Comparison of ENCODE assay signal across 24 cellular contexts in the genomic region with DNA sequence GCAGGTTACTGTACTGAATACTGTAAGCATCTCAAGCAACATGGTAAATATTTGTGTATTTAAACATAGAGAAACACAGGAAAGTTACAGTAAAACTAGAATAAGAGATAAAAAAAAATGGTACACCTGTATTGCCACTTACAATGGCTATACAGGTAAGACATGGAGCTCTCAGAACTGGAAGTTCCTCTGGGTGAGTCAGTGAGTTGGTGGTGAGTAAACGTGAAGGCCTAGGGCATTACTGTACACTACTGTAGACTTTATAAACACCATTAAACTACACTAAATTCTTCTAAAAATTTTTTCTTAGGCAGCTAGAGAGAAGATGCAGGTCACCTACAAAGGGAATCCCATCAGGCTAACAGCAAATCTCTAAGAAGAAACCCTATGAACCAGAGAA.
"Had no signal": no experiment of that assay in that cellular context is flagged by ENCODE, and none has a peak within 500 bp of the region (broad histone marks: within the 10 kb centered on the region; RNA-seq: fewer than 3 reads in every experiment).

No MANE protein-coding gene starts in this region.

- H3K27me3 ChIP-seq: ovary, right atrium auricular region, right lobe of liver, suprapubic skin, tibial artery, uterus had no signal

- ATAC-seq: mucosa of descending colon; naive thymus-derived CD4-positive, alpha-beta T cell; natural killer cell treated with Interleukin-12 subunit alpha and Interleukin-12 subunit beta and Interleukin-15 and Interleukin-18, amount 100 ng/mL, for 72 hours; right lobe of liver; stimulated activated naive B cell treated with anti-CD40 and anti-IgM and Interleukin-4, amounts not matched to agents 10 μg/mL and 1 μg/mL and 100 μg/mL, for 72 hours had no signal

- DNase-seq: islet precursor cell; left ventricle myocardium inferior; midbrain; mucosa of descending colon; naive thymus-derived CD4-positive, alpha-beta T cell; ovary; right lobe of liver; stimulated activated CD4-positive, alpha-beta T cell treated with anti-CD3 and anti-CD28 coated beads, Interleukin-1b, Interleukin-23, amount 100 ng/mL, for 48 hours; stimulated activated CD4-positive, alpha-beta T cell treated with anti-CD3 and anti-CD28 coated beads, Interleukin-2, amount 100 ng/mL, for 48 hours; stimulated activated CD4-positive, alpha-beta T cell treated with anti-CD3 and anti-CD28 coated beads, Interleukin-4, amount 100 ng/mL, for 4 hours; stimulated activated CD8-positive, alpha-beta memory T cell treated with anti-CD3 and anti-CD28 coated beads, Interleukin-4, amount 100 ng/mL, for 48 hours; stimulated activated naive B cell treated with anti-CD40 and anti-IgM and Interleukin-4, amounts not matched to agents 10 μg/mL and 1 μg/mL and 100 μg/mL, for 72 hours; tibial artery; uterus had no signal

- H3K4me1 Mint-ChIP-seq: memory B cell; naive thymus-derived CD4-positive, alpha-beta T cell; stimulated activated naive B cell treated with anti-CD40 and anti-IgM and Interleukin-4, amounts not matched to agents 10 μg/mL and 1 μg/mL and 100 μg/mL, for 72 hours had no signal

- H3K36me3 Mint-ChIP-seq: memory B cell; naive thymus-derived CD4-positive, alpha-beta T cell; natural killer cell treated with Interleukin-12 subunit alpha and Interleukin-12 subunit beta and Interleukin-15 and Interleukin-18, amount 100 ng/mL, for 72 hours; stimulated activated naive B cell treated with anti-CD40 and anti-IgM and Interleukin-4, amounts not matched to agents 10 μg/mL and 1 μg/mL and 100 μg/mL, for 72 hours; type B pancreatic cell had no signal

- H3K9me3 ChIP-seq: mucosa of descending colon, ovary, right atrium auricular region, right lobe of liver, thoracic aorta, tibial artery, uterus had no signal

- H3K9me3 Mint-ChIP-seq: type B pancreatic cell had no signal

- H3K4me1 ChIP-seq: left ventricle myocardium inferior, right atrium auricular region, right lobe of liver, suprapubic skin, tibial artery, uterus had no signal

- H3K36me3 ChIP-seq: left ventricle myocardium inferior, ovary, right atrium auricular region, right lobe of liver, suprapubic skin, thoracic aorta, tibial artery, uterus had no signal

- H3K27ac ChIP-seq: left ventricle myocardium inferior, ovary, right atrium auricular region, right lobe of liver, suprapubic skin, thoracic aorta, tibial artery, uterus had no signal

- H3K27ac Mint-ChIP-seq: memory B cell; naive thymus-derived CD4-positive, alpha-beta T cell; natural killer cell treated with Interleukin-12 subunit alpha and Interleukin-12 subunit beta and Interleukin-15 and Interleukin-18, amount 100 ng/mL, for 72 hours; progenitor cell of endocrine pancreas; stimulated activated naive B cell treated with anti-CD40 and anti-IgM and Interleukin-4, amounts not matched to agents 10 μg/mL and 1 μg/mL and 100 μg/mL, for 72 hours; stimulated activated naive CD8-positive, alpha-beta T cell treated with anti-CD3 and anti-CD28 coated beads, Interleukin-15, Interleukin-2, amounts not matched to agents 100 ng/mL and 50 ng/mL, for 24 hours; type B pancreatic cell had no signal

- H3K4me3 ChIP-seq: left ventricle myocardium inferior, lung, mucosa of descending colon, ovary, right atrium auricular region, right lobe of liver, smooth muscle cell, suprapubic skin, thoracic aorta, tibial artery, uterus had no signal

- H3K27me3 Mint-ChIP-seq: memory B cell; naive thymus-derived CD4-positive, alpha-beta T cell; natural killer cell treated with Interleukin-12 subunit alpha and Interleukin-12 subunit beta and Interleukin-15 and Interleukin-18, amount 100 ng/mL, for 72 hours; progenitor cell of endocrine pancreas; stimulated activated naive B cell treated with anti-CD40 and anti-IgM and Interleukin-4, amounts not matched to agents 10 μg/mL and 1 μg/mL and 100 μg/mL, for 72 hours; stimulated activated naive CD8-positive, alpha-beta T cell treated with anti-CD3 and anti-CD28 coated beads, Interleukin-15, Interleukin-2, amounts not matched to agents 100 ng/mL and 50 ng/mL, for 24 hours; type B pancreatic cell had no signal

- H3K4me3 Mint-ChIP-seq: memory B cell; naive thymus-derived CD4-positive, alpha-beta T cell; natural killer cell treated with Interleukin-12 subunit alpha and Interleukin-12 subunit beta and Interleukin-15 and Interleukin-18, amount 100 ng/mL, for 72 hours; stimulated activated naive B cell treated with anti-CD40 and anti-IgM and Interleukin-4, amounts not matched to agents 10 μg/mL and 1 μg/mL and 100 μg/mL, for 72 hours; stimulated activated naive CD8-positive, alpha-beta T cell treated with anti-CD3 and anti-CD28 coated beads, Interleukin-15, Interleukin-2, amounts not matched to agents 100 ng/mL and 50 ng/mL, for 24 hours; type B pancreatic cell had no signal
